In the genomic region with DNA sequence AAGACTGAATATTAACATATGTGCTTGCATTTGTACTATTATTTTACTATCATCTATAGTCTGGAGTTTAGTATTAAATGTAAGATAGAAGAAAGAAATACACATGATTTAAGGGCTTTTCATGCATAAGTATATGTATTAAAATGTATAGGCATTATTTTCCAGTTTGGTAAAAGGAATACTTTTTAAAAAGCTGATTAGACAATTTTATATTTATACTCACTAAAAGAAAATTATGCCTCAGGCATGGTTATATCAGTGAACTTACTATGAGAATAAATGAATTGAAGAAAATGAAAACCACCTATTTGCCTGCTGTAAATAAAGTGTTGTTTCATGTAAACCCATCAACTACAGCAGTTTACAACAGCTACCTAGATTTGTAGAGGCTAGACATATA, we compare ENCODE assay signal across 30 cellular contexts.
"Had no signal": no experiment of that assay in that cellular context is flagged by ENCODE, and none has a peak within 500 bp of the region (broad histone marks: within the 10 kb centered on the region; RNA-seq: fewer than 3 reads in every experiment).

No MANE protein-coding gene starts in this region.

- FAIRE-seq: colon had no signal

- H3K27me3 ChIP-seq: adrenal gland, body of pancreas, esophagus muscularis mucosa, foreskin keratinocyte, gastrocnemius medialis, heart left ventricle had no signal

- H3K4me1 ChIP-seq: adrenal gland, body of pancreas, esophagus muscularis mucosa, gastrocnemius medialis, heart left ventricle had no signal

- H3K4me3 ChIP-seq: adrenal gland, body of pancreas, esophagus muscularis mucosa, gastrocnemius medialis, heart left ventricle had no signal

- H3K36me3 ChIP-seq: adrenal gland, esophagus muscularis mucosa, gastrocnemius medialis, heart left ventricle had no signal

- DNase-seq: activated CD4-positive, alpha-beta memory T cell treated with anti-CD3 and anti-CD28 coated beads for 36 hours; activated CD4-positive, alpha-beta T cell treated with anti-CD3 and anti-CD28 coated beads for 36 hours; activated CD4-positive, alpha-beta T cell treated with anti-CD3 and anti-CD28 coated beads, Interleukin-2, amount 10 ng/mL, durations not matched to agents 24 days and 14 days; activated CD4-positive, CD25-positive, alpha-beta regulatory T cell; activated CD4-positive, CD25-positive, alpha-beta regulatory T cell treated with anti-CD3 and anti-CD28 coated beads, Interleukin-2, amount 50 U/mL, for 72 hours; activated CD8-positive, alpha-beta memory T cell treated with anti-CD3 and anti-CD28 coated beads, Interleukin-2, amount 10 ng/mL, durations not matched to agents 7 days and 5 days; activated CD8-positive, alpha-beta memory T cell treated with anti-CD3 and anti-CD28 coated beads, Interleukin-2, amount 50 U/mL, for 4 hours; activated CD8-positive, alpha-beta T cell treated with anti-CD3 and anti-CD28 coated beads, Interleukin-2, amount 10 ng/mL, durations not matched to agents 7 days and 5 days; activated effector memory CD4-positive, alpha-beta T cell treated with anti-CD3 and anti-CD28 coated beads, Interleukin-2, amount 50 U/mL, for 16 hours; activated naive CD4-positive, alpha-beta T cell treated with anti-CD3 and anti-CD28 coated beads for 36 hours; activated naive CD8-positive, alpha-beta T cell treated with anti-CD3 and anti-CD28 coated beads for 36 hours; activated naive CD8-positive, alpha-beta T cell treated with anti-CD3 and anti-CD28 coated beads, Interleukin-2, amount 50 U/mL, for 24 hours; activated T-cell treated with anti-CD3 and anti-CD28 coated beads, Interleukin-2, amount 50 U/mL, for 1 hour; activated T-cell treated with anti-CD3 and anti-CD28 coated beads, Interleukin-2, amount 50 U/mL, for 48 hours; adrenal gland; amygdala; aorta; body of pancreas; caudate nucleus; cortex of kidney; dermis blood vessel endothelial cell; effector CD4-positive, alpha-beta T cell; effector memory CD8-positive, alpha-beta T cell; erythroblast; foreskin keratinocyte; gastrocnemius medialis; glutamatergic neuron; heart left ventricle had no signal

- H3K27ac ChIP-seq: adrenal gland, body of pancreas, esophagus muscularis mucosa, gastrocnemius medialis, heart left ventricle had no signal

- H3K9me3 ChIP-seq: adrenal gland, body of pancreas, esophagus muscularis mucosa, gastrocnemius medialis, heart left ventricle had no signal

- ATAC-seq: activated CD4-positive, alpha-beta T cell treated with anti-CD3 and anti-CD28 coated beads for 36 hours; activated CD8-positive, alpha-beta memory T cell treated with anti-CD3 and anti-CD28 coated beads, Interleukin-2, amount 10 ng/mL, durations not matched to agents 7 days and 5 days; activated CD8-positive, alpha-beta T cell treated with anti-CD3 and anti-CD28 coated beads, Interleukin-2, amount 10 ng/mL, durations not matched to agents 7 days and 5 days; activated naive CD8-positive, alpha-beta T cell treated with anti-CD3 and anti-CD28 coated beads, Interleukin-2, amount 50 U/mL, for 24 hours; body of pancreas; effector memory CD8-positive, alpha-beta T cell; gastrocnemius medialis; heart left ventricle had no signal
